ENCODE assay signal across 8 cellular contexts in genomic region chr16:29995330-29995910, GRCh38. TPM values are rescaled to one million over a fixed set of nuclear protein-coding genes. Genes with fewer than 3 reads are reported as not detected.
DNase-seq lines count a peak whose midpoint lies in the region; ATAC-seq and TF ChIP-seq lines count a peak whose summit lies in the region.

TSS of gene HIRIP3 (minus strand) at chr16:29995617. CDS start at chr16:29995605, 12 bp downstream.

- TF ChIP-seq POLR2A in GM19193 (IDR thresholded peaks at IDR 0.05; ENCODE audit: extremely low read depth, insufficient read depth, insufficient read length): peak; percentile 70

- peak; percentile 54 for ATAC-seq in HG03439 (IDR thresholded peaks at IDR 0.05; ENCODE audit: unreplicated experiment)
- ATAC-seq in left colon: peak; percentile 74

- peak within 1 kb of the TSS; percentile 87 for H3K4me3 ChIP-seq in choroid plexus epithelial cell (ENCODE audit: low read depth, low read length)

- no peak for TF ChIP-seq CTCF in choroid plexus epithelial cell (conservative IDR thresholded peaks at IDR 0.05; ENCODE audit: low read depth, low read length)

- intact Hi-C loops in left colon (cut with DNase I, micrococcal nuclease): no loop called here

- peak; percentile 83 for DNase-seq in Ammon's horn (ENCODE audit: low spot score)
- DNase-seq in NCI-H510A (lab: John Stamatoyannopoulos, UW): peak; percentile 91
- peak; percentile 81 to 83 for DNase-seq in activated CD4-positive, alpha-beta T cell treated with anti-CD3 and anti-CD28 coated beads for 4 hours
- peak; percentile 79 for DNase-seq in choroid plexus epithelial cell (ENCODE audit: low read depth)
- peak; percentile 84 to 90 for DNase-seq in left colon
- peak; percentile 88 for DNase-seq in stimulated activated CD4-positive, alpha-beta T cell treated with anti-CD3 and anti-CD28 coated beads, Interleukin-1b, Interleukin-23, amount 100 ng/mL, for 48 hours

RNA-seq across cellular contexts. Expression of gene HIRIP3, which starts in this region (rescaled TPM):
- total RNA-seq in left colon: 10 to 100 TPM in 1 of 2 donors, 1 to 10 TPM in 1; 7.6 to 11.9 TPM

Comparison
In these comparisons a context has a peak if more than half of its experiments do, and no peak if none do; other contexts are left out.
1. Peak in every context shown above with its lines: DNase-seq, ATAC-seq and H3K4me3 ChIP-seq.